In genomic region chr3:52057806-52058099, GRCh38 we compare ENCODE assay signal across 1 cellular context.
TF ChIP-seq lines count a peak whose summit lies in the region.

No MANE protein-coding gene starts in this region.

TF ChIP-seq in HepG2, 621 proteins besides CTCF, POLR2A, EP300 and RAD21 (continued from another document):
- TF ChIP-seq DZIP1 (CRISPR knock-in tag; IDR thresholded peaks at IDR 0.05), result no peak
